Comparison of ENCODE assay signal across 19 cellular contexts in genomic region chr5:167096816-167097215, GRCh38.
"Had no signal": no experiment of that assay in that cellular context is flagged by ENCODE, and none has a peak within 500 bp of the region (broad histone marks: within the 10 kb centered on the region; RNA-seq: fewer than 3 reads in every experiment).

No MANE protein-coding gene starts in this region.

- H3K4me1 Mint-ChIP-seq: central memory CD8-positive, alpha-beta T cell; endodermal cell; immature natural killer cell; mesothelial cell of epicardium had no signal

- H3K9me3 ChIP-seq: colonic mucosa, gastroesophageal sphincter, heart left ventricle had no signal

- H3K36me3 ChIP-seq: colonic mucosa, gastroesophageal sphincter, heart left ventricle, WERI-Rb-1 had no signal

- H3K4me3 ChIP-seq: colonic mucosa, gastroesophageal sphincter, heart left ventricle had no signal

- H3K27me3 ChIP-seq: colonic mucosa, gastroesophageal sphincter, heart left ventricle had no signal

- H3K36me3 Mint-ChIP-seq: activated naive CD8-positive, alpha-beta T cell; immature natural killer cell; mesothelial cell of epicardium; natural killer cell treated with Interleukin-12 subunit alpha and Interleukin-12 subunit beta and Interleukin-15 and Interleukin-18, amount 100 ng/mL, for 72 hours had no signal

- H3K27ac ChIP-seq: colonic mucosa, epithelial cell of prostate, gastroesophageal sphincter, heart left ventricle, WERI-Rb-1 had no signal

- H3K4me3 Mint-ChIP-seq: activated naive CD8-positive, alpha-beta T cell; activated T-helper 1 cell treated with anti-CD3 and anti-CD28 coated beads, Interleukin-12 subunit alpha, Interleukin-12 subunit beta, Interleukin-2, Interleukin-4 antibody, amounts not matched to agents 30 ng/mL and 10 ng/mL and 1 ng/mL, durations not matched to agents 14 hours and 24 hours and 36 hours; central memory CD8-positive, alpha-beta T cell; endodermal cell; immature natural killer cell; mesothelial cell of epicardium; natural killer cell treated with Interleukin-12 subunit alpha and Interleukin-12 subunit beta and Interleukin-15 and Interleukin-18, amount 100 ng/mL, for 72 hours had no signal

- H3K27ac Mint-ChIP-seq: activated naive CD8-positive, alpha-beta T cell; activated T-helper 1 cell treated with anti-CD3 and anti-CD28 coated beads, Interleukin-12 subunit alpha, Interleukin-12 subunit beta, Interleukin-2, Interleukin-4 antibody, amounts not matched to agents 30 ng/mL and 10 ng/mL and 1 ng/mL, durations not matched to agents 14 hours and 24 hours and 36 hours; endodermal cell; immature natural killer cell; mesothelial cell of epicardium; natural killer cell treated with Interleukin-12 subunit alpha and Interleukin-12 subunit beta and Interleukin-15 and Interleukin-18, amount 100 ng/mL, for 72 hours had no signal

- DNase-seq: activated CD4-positive, alpha-beta T cell treated with anti-CD3 and anti-CD28 coated beads for 1 hour; activated CD4-positive, alpha-beta T cell treated with anti-CD3 and anti-CD28 coated beads, Interleukin-2, amount 50 U/mL, for 4 hours; activated T-cell treated with anti-CD3 and anti-CD28 coated beads for 4 hours; amniotic stem cell; colonic mucosa; endodermal cell; heart left ventricle; immature natural killer cell; nucleus accumbens; stimulated activated naive CD4-positive, alpha-beta T cell; SW 1271; WERI-Rb-1 had no signal

- H3K27me3 Mint-ChIP-seq: activated naive CD8-positive, alpha-beta T cell; central memory CD8-positive, alpha-beta T cell; natural killer cell treated with Interleukin-12 subunit alpha and Interleukin-12 subunit beta and Interleukin-15 and Interleukin-18, amount 100 ng/mL, for 72 hours had no signal

- H3K4me1 ChIP-seq: colonic mucosa, gastroesophageal sphincter, heart left ventricle had no signal

- ATAC-seq: gastroesophageal sphincter; heart left ventricle; natural killer cell treated with Interleukin-12 subunit alpha and Interleukin-12 subunit beta and Interleukin-15 and Interleukin-18, amount 100 ng/mL, for 72 hours had no signal
